In genomic region chr21:28608646-28609045, GRCh38 we compare ENCODE assay signal across 18 cellular contexts.
DNase-seq lines count a peak whose midpoint lies in the region; ATAC-seq and TF ChIP-seq lines count a peak whose summit lies in the region.
"Had no signal": no experiment of that assay in that cellular context is flagged by ENCODE, and none has a peak within 500 bp of the region (broad histone marks: within the 10 kb centered on the region; RNA-seq: fewer than 3 reads in every experiment).

No MANE protein-coding gene starts in this region.

- no peak overlapping the region for H3K4me3 ChIP-seq in GM23248
- H3K4me3 ChIP-seq in OCI-LY7 (ENCODE audit: low read depth, low read length, poor library complexity, severe bottlenecking), result no peak overlapping the region
- H3K4me3 ChIP-seq in fibroblast of mammary gland (ENCODE audit: control insufficient read depth, low read depth, low read length), result no peak overlapping the region

- H3K27ac ChIP-seq in GM23248, result no peak overlapping the region
- H3K27ac ChIP-seq in OCI-LY7 (ENCODE audit: low read depth, low read length, poor library complexity, severe bottlenecking), result no peak overlapping the region
- H3K27ac ChIP-seq: KMS-11 had no signal

- no peaks in the 10 kb centered on the region for H3K27me3 Mint-ChIP-seq in activated naive CD4-positive, alpha-beta T cell treated with anti-CD3 and anti-CD28 coated beads, Interleukin-2, amount 10 ng/mL, durations not matched to agents 7 days and 5 days
- H3K27me3 Mint-ChIP-seq in activated CD4-positive, alpha-beta memory T cell treated with anti-CD3 and anti-CD28 coated beads for 36 hours, result no peaks in the 10 kb centered on the region
- H3K27me3 Mint-ChIP-seq: T-cell had no signal

- CTCF ChIA-PET in OCI-LY7 (lab: Charles Lee; ENCODE audit: unreplicated experiment), result no interaction called here
- CTCF ChIA-PET in activated naive CD4-positive, alpha-beta T cell treated with anti-CD3 and anti-CD28 coated beads, Interleukin-2, amount 10 ng/mL, durations not matched to agents 7 days and 5 days (lab: Charles Lee), result interaction anchor here (1.3 kb wide), 1 partner anchor 137 kb away, joined by 3 read pairs; no protein-coding TSS in a partner anchor
- CTCF ChIA-PET in activated CD4-positive, alpha-beta memory T cell treated with anti-CD3 and anti-CD28 coated beads for 36 hours (lab: Charles Lee), result interaction anchor here (0.7 kb wide), 1 partner anchor 1764 kb away, joined by 3 read pairs; no protein-coding TSS in a partner anchor

- in situ Hi-C loops in GM23248 (cut with MboI), result no loop called here
- in situ Hi-C loops in GM13976 (cut with MboI; ENCODE audit: low sequenced_read_pairs, unreplicated experiment), result no loop called here

- H4K20me1 ChIP-seq in GM23248 (ENCODE audit: insufficient read depth), result no peaks in the 10 kb centered on the region
- H4K20me1 ChIP-seq in OCI-LY7 (ENCODE audit: insufficient read depth, low read length), result no peaks in the 10 kb centered on the region

- H3K36me3 ChIP-seq in GM23248 (ENCODE audit: low read depth) (no peaks in the 10 kb centered on the region), OCI-LY7 (ENCODE audit: insufficient read depth, low read length) (no peaks in the 10 kb centered on the region)

- intact Hi-C loops in OCI-LY7 (cut with micrococcal nuclease; ENCODE audit: unreplicated experiment), result no loop called here
- intact Hi-C loops in activated CD4-positive, alpha-beta memory T cell treated with anti-CD3 and anti-CD28 coated beads for 36 hours (cut with micrococcal nuclease), result no loop called here

- H3K9me3 ChIP-seq in GM23248 (ENCODE audit: low read depth) (no peaks in the 10 kb centered on the region), OCI-LY7 (ENCODE audit: low read length) (no peaks in the 10 kb centered on the region)

- H3K4me1 ChIP-seq in GM23248 (ENCODE audit: insufficient read depth) (no peaks in the 10 kb centered on the region), OCI-LY7 (ENCODE audit: insufficient read depth, low read length, poor library complexity, severe bottlenecking) (peaks cover 34% of the 10 kb centered on the region)

- no TSS peak for BruUV-seq in OCI-LY7 (replicated peaks; lab: Mats Ljungman, UMichigan)

- H3K4me2 ChIP-seq in GM23248 (ENCODE audit: unreplicated experiment) (no peak overlapping the region), OCI-LY7 (ENCODE audit: low read length) (peak overlapping the region; percentile 48)
- H3K4me2 ChIP-seq: KMS-11 had no signal

- peaks cover 24% of the 10 kb centered on the region for H3K9me3 Mint-ChIP-seq in activated naive CD4-positive, alpha-beta T cell treated with anti-CD3 and anti-CD28 coated beads, Interleukin-2, amount 10 ng/mL, durations not matched to agents 7 days and 5 days
- H3K9me3 Mint-ChIP-seq in activated CD4-positive, alpha-beta memory T cell treated with anti-CD3 and anti-CD28 coated beads for 36 hours, result no peaks in the 10 kb centered on the region

- H2AFZ ChIP-seq in GM23248 (peak overlapping the region; percentile 45), OCI-LY7 (ENCODE audit: low read length) (peak overlapping the region; percentile 73)

- H3K27ac Mint-ChIP-seq in activated naive CD4-positive, alpha-beta T cell treated with anti-CD3 and anti-CD28 coated beads, Interleukin-2, amount 10 ng/mL, durations not matched to agents 7 days and 5 days, result no peak overlapping the region
- no peak overlapping the region for H3K27ac Mint-ChIP-seq in activated CD4-positive, alpha-beta memory T cell treated with anti-CD3 and anti-CD28 coated beads for 36 hours
- H3K27ac Mint-ChIP-seq: CD8-positive, alpha-beta T cell; T-cell had no signal

- peaks cover 30% of the 10 kb centered on the region for H3K4me1 Mint-ChIP-seq in activated naive CD4-positive, alpha-beta T cell treated with anti-CD3 and anti-CD28 coated beads, Interleukin-2, amount 10 ng/mL, durations not matched to agents 7 days and 5 days
- peaks cover 22% of the 10 kb centered on the region for H3K4me1 Mint-ChIP-seq in activated CD4-positive, alpha-beta memory T cell treated with anti-CD3 and anti-CD28 coated beads for 36 hours (ENCODE audit: low read depth)

- H3K9me2 ChIP-seq in GM23248 (ENCODE audit: insufficient read depth) (no peaks in the 10 kb centered on the region), OCI-LY7 (ENCODE audit: insufficient read depth, low read length) (no peaks in the 10 kb centered on the region)

- TF ChIP-seq CTCF in OCI-LY7 (conservative IDR thresholded peaks at IDR 0.05; ENCODE audit: low read length) (no peak), fibroblast of mammary gland (conservative IDR thresholded peaks at IDR 0.05; ENCODE audit: control insufficient read depth, insufficient read depth, low read depth, low read length) (no peak), GM13976 (IDR thresholded peaks at IDR 0.05; ENCODE audit: borderline replicate concordance, control extremely low read depth, extremely low read depth, insufficient read depth, missing control alignments) (no peak)

- ATAC-seq in HG03432 (IDR thresholded peaks at IDR 0.05; ENCODE audit: unreplicated experiment), result no peak
- ATAC-seq: CD8-positive, alpha-beta T cell; HepG2; Panc1; T-cell had no signal

- H3K36me3 Mint-ChIP-seq in activated naive CD4-positive, alpha-beta T cell treated with anti-CD3 and anti-CD28 coated beads, Interleukin-2, amount 10 ng/mL, durations not matched to agents 7 days and 5 days, result peaks cover 25% of the 10 kb centered on the region
- H3K36me3 Mint-ChIP-seq in activated CD4-positive, alpha-beta memory T cell treated with anti-CD3 and anti-CD28 coated beads for 36 hours, result peaks cover 10% of the 10 kb centered on the region

- H3K4me3 Mint-ChIP-seq in activated naive CD4-positive, alpha-beta T cell treated with anti-CD3 and anti-CD28 coated beads, Interleukin-2, amount 10 ng/mL, durations not matched to agents 7 days and 5 days, result no peak overlapping the region
- no peak overlapping the region for H3K4me3 Mint-ChIP-seq in activated CD4-positive, alpha-beta memory T cell treated with anti-CD3 and anti-CD28 coated beads for 36 hours
- H3K4me3 Mint-ChIP-seq: CD8-positive, alpha-beta T cell; T-cell had no signal

- H3F3A ChIP-seq in GM23248 (ENCODE audit: insufficient read depth), result no peaks in the 10 kb centered on the region

- H3K9ac ChIP-seq in GM23248, result no peak overlapping the region
- H3K9ac ChIP-seq: KMS-11 had no signal

- peak; percentile 20 for DNase-seq in AG20443 (ENCODE audit: low spot score)
- peak; percentile 37 for DNase-seq in GM23248
- peak; percentile 50 for DNase-seq in OCI-LY7 (ENCODE audit: low spot score)
- DNase-seq in fibroblast of mammary gland (ENCODE audit: low read depth), result peak; percentile 18
- no peak for DNase-seq in activated naive CD4-positive, alpha-beta T cell treated with anti-CD3 and anti-CD28 coated beads, Interleukin-2, amount 10 ng/mL, durations not matched to agents 7 days and 5 days
- DNase-seq in activated CD4-positive, alpha-beta memory T cell treated with anti-CD3 and anti-CD28 coated beads for 36 hours, result no peak
- DNase-seq in GM13976 (ENCODE audit: low spot score), result no peak
- DNase-seq: CD8-positive, alpha-beta T cell; GOT3; MM.1S; NCI-H1092 treated with DMSO at 0.1 percent for 48 hours; NCI-H1694; NCI-H774; T-cell had no signal

- no peaks in the 10 kb centered on the region for H3K79me2 ChIP-seq in GM23248 (ENCODE audit: insufficient read depth)
- H3K79me2 ChIP-seq in OCI-LY7 (ENCODE audit: insufficient read depth, low read depth, low read length), result no peaks in the 10 kb centered on the region

- WGBS in GM23248 (ENCODE audit: low coverage in 1 of 2, low lambda C conversion rate in 2 of 2, missing lambda C conversion rate in 2 of 2), 2 experiments, result 36 to 40% methylated on average over 5 of the region's 5 CpGs

- POLR2A ChIA-PET in OCI-LY7 (lab: Charles Lee), result interaction anchor here (0.6 to 1.6 kb wide), 2 partner anchors 9 to 1355 kb away, joined by 3 to 4 read pairs; no protein-coding TSS in a partner anchor
- POLR2A ChIA-PET in activated CD4-positive, alpha-beta memory T cell treated with anti-CD3 and anti-CD28 coated beads for 36 hours (lab: Charles Lee), result no interaction called here

- H3K27me3 ChIP-seq in GM23248 (replicated peaks; ENCODE audit: insufficient read depth), result no peaks in the 10 kb centered on the region

Comparison
In these comparisons a context has a peak if more than half of its experiments do, and no peak if none do; other contexts are left out.
1. DNase-seq: peak in AG20443 (single experiment), GM23248 (single experiment), OCI-LY7 (single experiment) and fibroblast of mammary gland (single experiment); none in activated naive CD4-positive, alpha-beta T cell treated with anti-CD3 and anti-CD28 coated beads, Interleukin-2, amount 10 ng/mL, durations not matched to agents 7 days and 5 days (single experiment), activated CD4-positive, alpha-beta memory T cell treated with anti-CD3 and anti-CD28 coated beads for 36 hours (single experiment) and GM13976 (single experiment).